Comparison of ENCODE assay signal across 13 cellular contexts in genomic region chr15:74095610-74096009, GRCh38. TPM values are rescaled to one million over a fixed set of nuclear protein-coding genes. Genes with fewer than 3 reads are reported as not detected.
"Had no signal": no experiment of that assay in that cellular context is flagged by ENCODE, and none has a peak within 500 bp of the region (broad histone marks: within the 10 kb centered on the region; RNA-seq: fewer than 3 reads in every experiment).

No MANE protein-coding gene starts in this region.

RNA-seq across cellular contexts. Expression of gene GOLGA6A, which starts 13.3 kb away (rescaled TPM):
- total RNA-seq: activated B cell treated with CpG ODN at 0.5 μM for 24 hours; activated CD4-positive, alpha-beta memory T cell treated with anti-CD3 and anti-CD28 coated beads for 36 hours; activated CD4-positive, alpha-beta memory T cell treated with anti-CD3 and anti-CD28 coated beads, Interleukin-2, amount 10 ng/mL, durations not matched to agents 7 days and 5 days; activated CD4-positive, alpha-beta T cell treated with anti-CD3 and anti-CD28 coated beads for 36 hours; activated CD4-positive, alpha-beta T cell treated with anti-CD3 and anti-CD28 coated beads, Interleukin-2, amount 10 ng/mL, durations not matched to agents 24 days and 14 days; activated CD4-positive, alpha-beta T cell treated with anti-CD3 and anti-CD28 coated beads, Interleukin-2, amount 10 ng/mL, durations not matched to agents 7 days and 5 days; activated CD8-positive, alpha-beta memory T cell treated with anti-CD3 and anti-CD28 coated beads for 36 hours; activated CD8-positive, alpha-beta memory T cell treated with anti-CD3 and anti-CD28 coated beads, Interleukin-2, amount 10 ng/mL, durations not matched to agents 7 days and 5 days; activated CD8-positive, alpha-beta T cell treated with anti-CD3 and anti-CD28 coated beads for 36 hours; activated CD8-positive, alpha-beta T cell treated with anti-CD3 and anti-CD28 coated beads, Interleukin-2, amount 10 ng/mL, durations not matched to agents 7 days and 5 days; T-helper 2 cell treated with Interferon-gamma antibody and Interleukin-4, amounts not matched to agents 100 ng/mL and 5 ng/mL, for 36 hours had no signal

RNA-seq across cellular contexts. Expression of gene ISLR2, which starts 34.8 kb away (rescaled TPM):
- total RNA-seq: activated B cell treated with CpG ODN at 0.5 μM for 24 hours; activated CD4-positive, alpha-beta memory T cell treated with anti-CD3 and anti-CD28 coated beads for 36 hours; activated CD4-positive, alpha-beta T cell treated with anti-CD3 and anti-CD28 coated beads, Interleukin-2, amount 10 ng/mL, durations not matched to agents 24 days and 14 days; activated CD4-positive, alpha-beta T cell treated with anti-CD3 and anti-CD28 coated beads, Interleukin-2, amount 10 ng/mL, durations not matched to agents 7 days and 5 days; activated CD8-positive, alpha-beta memory T cell treated with anti-CD3 and anti-CD28 coated beads for 36 hours; activated CD8-positive, alpha-beta T cell treated with anti-CD3 and anti-CD28 coated beads for 36 hours; activated CD8-positive, alpha-beta T cell treated with anti-CD3 and anti-CD28 coated beads, Interleukin-2, amount 10 ng/mL, durations not matched to agents 7 days and 5 days; T-helper 1 cell treated with Interleukin-12 subunit alpha and Interleukin-12 subunit beta and Interleukin-4 antibody, amounts not matched to agents 30 ng/mL and 1 ng/mL, for 36 hours; T-helper 17 cell; T-helper 2 cell treated with Interferon-gamma antibody and Interleukin-4, amounts not matched to agents 100 ng/mL and 5 ng/mL, for 36 hours had no signal
